Comparison of ENCODE assay signal across 20 cellular contexts in the genomic region with DNA sequence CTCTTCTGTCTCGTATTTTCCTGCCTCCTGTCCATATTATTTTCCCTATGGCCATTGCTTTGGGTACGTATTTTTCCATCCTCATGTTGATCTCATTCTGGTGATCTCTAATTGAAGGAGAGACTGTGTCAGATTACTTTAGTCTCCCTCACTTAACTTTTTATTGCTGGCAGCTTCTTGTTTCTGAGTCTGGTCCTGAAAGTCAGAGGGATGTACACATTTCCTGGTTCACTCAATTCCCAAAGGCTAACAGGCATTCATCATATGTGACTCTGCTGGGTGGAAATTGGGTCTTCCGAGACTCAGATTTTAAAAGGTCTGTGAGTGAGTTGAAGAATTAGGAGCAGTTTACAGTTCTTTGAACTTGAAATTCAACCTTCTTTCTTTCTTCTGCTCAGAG. TPM values are rescaled to one million over a fixed set of nuclear protein-coding genes. Genes with fewer than 3 reads are reported as not detected.
DNase-seq lines count a peak whose midpoint lies in the region; ATAC-seq and TF ChIP-seq lines count a peak whose summit lies in the region.
"Had no signal": no experiment of that assay in that cellular context is flagged by ENCODE, and none has a peak within 500 bp of the region (broad histone marks: within the 10 kb centered on the region; RNA-seq: fewer than 3 reads in every experiment).

No MANE protein-coding gene starts in this region.

- no peaks in the 10 kb centered on the region for H3K27me3 Mint-ChIP-seq in Caco-2 (ENCODE audit: insufficient read depth, unreplicated experiment)
- no peaks in the 10 kb centered on the region for H3K27me3 Mint-ChIP-seq in progenitor cell of endocrine pancreas
- H3K27me3 Mint-ChIP-seq in effector memory CD8-positive, alpha-beta T cell = no peaks in the 10 kb centered on the region

- H3K27me3 ChIP-seq in Caco-2 (replicated peaks; ENCODE audit: control insufficient read depth, insufficient read depth, low read length) = no peaks in the 10 kb centered on the region
- H3K27me3 ChIP-seq in Loucy (ENCODE audit: insufficient read depth, low read length, poor library complexity, severe bottlenecking) = no peaks in the 10 kb centered on the region

- POLR2A ChIA-PET in Caco-2 (lab: Charles Lee) = no interaction called here

- H3K9ac ChIP-seq in Loucy (ENCODE audit: low read depth, low read length, poor library complexity, severe bottlenecking) = peak overlapping the region; percentile 35

- H3K9me3 Mint-ChIP-seq in Caco-2 (ENCODE audit: unreplicated experiment) (no peaks in the 10 kb centered on the region), progenitor cell of endocrine pancreas (ENCODE audit: low read depth) (peaks cover 4% of the 10 kb centered on the region)
- H3K9me3 Mint-ChIP-seq in effector memory CD8-positive, alpha-beta T cell = no peaks in the 10 kb centered on the region

- DNase-seq in Caco-2 (no peak), left colon (no peak), progenitor cell of endocrine pancreas (ENCODE audit: low spot score, unreplicated experiment) (no peak), SKM-1 treated with dmso at 0.1 percent for 144 hours (lab: John Stamatoyannopoulos, UW; ENCODE audit: unreplicated experiment) (no peak)
- DNase-seq in effector memory CD8-positive, alpha-beta T cell = no peak
- DNase-seq: ACHN, C1 segment of cervical spinal cord, DND-41, MV-4-11, NCI-H1417, NCI-H187, NCI-H2107, NCI-H510A, NCI-H748 treated with DMSO at 0.1 percent for 48 hours, SHP77 had no signal

- H3K4me3 ChIP-seq in Caco-2 (ENCODE audit: low read depth, low read length) (no peak overlapping the region), Loucy (ENCODE audit: low read length, poor library complexity, severe bottlenecking) (no peak overlapping the region)
- H3K4me3 ChIP-seq: HAP-1, K562, SK-N-MC had no signal

- H3K36me3 ChIP-seq in Caco-2 (ENCODE audit: control insufficient read depth, insufficient read depth, low read length) = no peaks in the 10 kb centered on the region; the same call in 1 of the 2 replicates
- H3K36me3 ChIP-seq in Loucy (ENCODE audit: insufficient read depth, low read length) = no peaks in the 10 kb centered on the region
- H3K36me3 ChIP-seq: HAP-1 had no signal

- no peaks in the 10 kb centered on the region for H4K20me1 ChIP-seq in Loucy (ENCODE audit: insufficient read depth, low read length, poor library complexity, severe bottlenecking)

- H3K4me1 ChIP-seq in Caco-2 (peaks cover 5% of the 10 kb centered on the region), Loucy (ENCODE audit: insufficient read depth, low read length, poor library complexity, severe bottlenecking) (peaks cover 31% of the 10 kb centered on the region)
- H3K4me1 ChIP-seq: HAP-1 had no signal

- peak overlapping the region; percentile 39 for H3K4me2 ChIP-seq in Loucy (ENCODE audit: low read depth, low read length, poor library complexity, severe bottlenecking)

- H3K79me2 ChIP-seq in Loucy (ENCODE audit: insufficient read depth, low read length) = peaks cover 36% of the 10 kb centered on the region

- BruUV-seq in Caco-2 (replicated peaks; lab: Mats Ljungman, UMichigan) = no TSS peak

- CTCF ChIA-PET in Caco-2 (lab: Charles Lee) = interaction anchor here (0.7 kb wide), 1 partner anchor 384 kb away, joined by 3 read pairs; no protein-coding TSS in a partner anchor

- no peaks in the 10 kb centered on the region for H3F3A ChIP-seq in Loucy (ENCODE audit: low read depth)

- peak overlapping the region; percentile 18; the same call in 1 of the 2 replicates for H2AFZ ChIP-seq in Loucy (ENCODE audit: low read length)

- H3K27ac Mint-ChIP-seq in Caco-2 (ENCODE audit: unreplicated experiment) (peak overlapping the region; percentile 18), progenitor cell of endocrine pancreas (peak overlapping the region; percentile 76)
- peak overlapping the region in 1 of 2 donors; percentile 86 for H3K27ac Mint-ChIP-seq in effector memory CD8-positive, alpha-beta T cell

- no peak for TF ChIP-seq CTCF in Caco-2 (IDR thresholded peaks at IDR 0.05; ENCODE audit: insufficient read depth in 1 of 2, low read depth in 1 of 2, low read length in 1 of 2, severe bottlenecking in 1 of 2, unreplicated experiment in 1 of 2)
- TF ChIP-seq CTCF in Loucy (conservative IDR thresholded peaks at IDR 0.05; ENCODE audit: low read length) = no peak
- TF ChIP-seq CTCF in progenitor cell of endocrine pancreas (IDR thresholded peaks at IDR 0.05; ENCODE audit: unreplicated experiment) = no peak

- H3K4me1 Mint-ChIP-seq in Caco-2 (ENCODE audit: low read depth, unreplicated experiment) = peaks cover 29% of the 10 kb centered on the region
- peaks cover 34% of the 10 kb centered on the region for H3K4me1 Mint-ChIP-seq in progenitor cell of endocrine pancreas (ENCODE audit: low read depth)
- peaks cover 23 to 40% of the 10 kb centered on the region in 2 donors for H3K4me1 Mint-ChIP-seq in effector memory CD8-positive, alpha-beta T cell (ENCODE audit: low read depth in 2 of 2)

- H3K36me3 Mint-ChIP-seq in Caco-2 (ENCODE audit: insufficient read depth, unreplicated experiment) (no peaks in the 10 kb centered on the region), progenitor cell of endocrine pancreas (ENCODE audit: insufficient read depth) (peaks cover 7% of the 10 kb centered on the region)
- no peaks in the 10 kb centered on the region for H3K36me3 Mint-ChIP-seq in effector memory CD8-positive, alpha-beta T cell (ENCODE audit: insufficient read depth)

- intact Hi-C loops in Caco-2 (cut with micrococcal nuclease; ENCODE audit: unreplicated experiment) (no loop called here), left colon (cut with DNase I, micrococcal nuclease) (no loop called here)

- H3K4me3 Mint-ChIP-seq in Caco-2 (ENCODE audit: unreplicated experiment) = no peak overlapping the region
- H3K4me3 Mint-ChIP-seq in progenitor cell of endocrine pancreas (ENCODE audit: low read depth) = no peak overlapping the region
- H3K4me3 Mint-ChIP-seq in effector memory CD8-positive, alpha-beta T cell = no peak overlapping the region

- ATAC-seq in left colon (peak; percentile 57), HG03135 (IDR thresholded peaks at IDR 0.05; ENCODE audit: unreplicated experiment) (no peak)
- no peak for ATAC-seq in effector memory CD8-positive, alpha-beta T cell (replicated peaks)

- no peaks in the 10 kb centered on the region for H3K9me3 ChIP-seq in Caco-2
- no peaks in the 10 kb centered on the region for H3K9me3 ChIP-seq in Loucy (ENCODE audit: insufficient read depth, low read depth, low read length)
- H3K9me3 ChIP-seq: HAP-1 had no signal

- H3K9me2 ChIP-seq in Loucy (replicated peaks; ENCODE audit: low read depth, low read length) = no peaks in the 10 kb centered on the region

RNA-seq across cellular contexts. Expression of a gene that starts 10.9 kb away (rescaled TPM):
- total RNA-seq in Caco-2 (2022) (20.0 and 20.3 TPM in 2 replicates), left colon (10 to 100 TPM; 16.1 to 24.7 TPM), progenitor cell of endocrine pancreas (12.1 and 12.8 TPM in 2 replicates)
